In genomic region chr17:43660262-43660661, GRCh38 we compare ENCODE assay signal across 2 cellular contexts.
A peak's percentile ranks its signal among the peaks of the same experiment; 100 is the strongest.
TF ChIP-seq lines count a peak whose summit lies in the region.

No MANE protein-coding gene starts in this region.

TF ChIP-seq in HepG2, 621 proteins besides CTCF, POLR2A, EP300 and RAD21:
- TF ChIP-seq ZNF513 (CRISPR knock-in tag; conservative IDR thresholded peaks at IDR 0.05) (no peak), HOXA3 (CRISPR knock-in tag; IDR thresholded peaks at IDR 0.05) (0 out of 2 replicates have a peak, but pooled peaks have one; percentile 12)

TF ChIP-seq in HEK293T, 16 proteins besides CTCF, POLR2A, EP300 and RAD21:
- TF ChIP-seq CTBP1 (IDR thresholded peaks at IDR 0.05; ENCODE audit: borderline replicate concordance) (no peak), TARDBP (IDR thresholded peaks at IDR 0.05) (no peak), FOXM1 (IDR thresholded peaks at IDR 0.05; ENCODE audit: borderline replicate concordance) (no peak), ARNT (IDR thresholded peaks at IDR 0.05) (no peak), FOXA1 (IDR thresholded peaks at IDR 0.05) (no peak), SUZ12 (IDR thresholded peaks at IDR 0.05) (no peak), BHLHE40 (IDR thresholded peaks at IDR 0.05; ENCODE audit: borderline replicate concordance) (no peak), PKNOX1 (IDR thresholded peaks at IDR 0.05) (no peak), LEF1 (IDR thresholded peaks at IDR 0.05; ENCODE audit: borderline replicate concordance) (no peak), ZNF384 (IDR thresholded peaks at IDR 0.05) (no peak), FOXK2 (IDR thresholded peaks at IDR 0.05) (no peak), NFRKB (IDR thresholded peaks at IDR 0.05) (no peak), SP1 (IDR thresholded peaks at IDR 0.05) (no peak), ELF4 (IDR thresholded peaks at IDR 0.05) (no peak), HDGF (IDR thresholded peaks at IDR 0.05; ENCODE audit: borderline replicate concordance) (no peak), L3MBTL2 (conservative IDR thresholded peaks at IDR 0.05) (no peak)
